In the genomic region with DNA sequence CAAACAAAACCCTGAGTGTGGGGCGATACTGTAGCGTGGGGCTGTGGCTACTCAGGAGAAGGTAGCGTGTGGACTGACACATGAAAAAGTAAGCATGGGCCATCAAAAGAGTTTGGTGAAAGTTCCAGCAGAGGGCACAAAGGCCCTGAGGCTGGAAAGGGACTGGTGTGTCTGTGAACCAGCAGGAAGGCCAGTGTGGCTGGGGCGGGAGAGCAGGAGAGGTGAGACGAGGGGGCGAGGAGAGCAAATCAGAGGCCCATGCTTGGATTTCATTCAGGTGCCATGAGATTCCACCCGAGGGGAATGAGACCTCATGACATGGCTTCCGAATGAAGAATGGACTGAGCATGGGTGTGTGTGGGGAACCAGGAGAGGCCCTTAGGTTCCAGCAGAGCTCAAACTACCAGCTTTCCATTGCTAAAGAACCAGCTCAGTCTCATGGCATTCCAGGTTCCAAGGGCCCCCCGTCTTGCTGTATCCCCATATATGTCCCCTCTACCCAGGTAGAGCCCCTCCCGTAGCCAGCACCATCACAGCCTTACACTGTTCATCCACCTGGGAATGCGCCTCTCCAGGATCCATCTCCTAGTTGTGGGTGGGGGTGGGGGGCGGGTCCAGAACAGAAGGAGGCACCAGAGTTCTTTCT, we compare ENCODE assay signal across 15 cellular contexts. TPM values are rescaled to one million over a fixed set of nuclear protein-coding genes. Genes with fewer than 3 reads are reported as not detected.
DNase-seq lines count a peak whose midpoint lies in the region; TF ChIP-seq lines count a peak whose summit lies in the region.
"Had no signal": no experiment of that assay in that cellular context is flagged by ENCODE, and none has a peak within 500 bp of the region (broad histone marks: within the 10 kb centered on the region; RNA-seq: fewer than 3 reads in every experiment).

No MANE protein-coding gene starts in this region.

- H3K4me3 ChIP-seq in mesodermal cell (ENCODE audit: extremely low read depth, insufficient read depth, low read length, poor library complexity, severe bottlenecking), result no peak overlapping the region
- H3K4me3 ChIP-seq: MG63 had no signal

- H3K27ac Mint-ChIP-seq in activated CD4-positive, alpha-beta T cell treated with anti-CD3 and anti-CD28 coated beads, Interleukin-2, amount 10 ng/mL, durations not matched to agents 24 days and 14 days, result peak overlapping the region; percentile 75
- peak overlapping the region; percentile 69 for H3K27ac Mint-ChIP-seq in activated naive CD8-positive, alpha-beta T cell treated with anti-CD3 and anti-CD28 coated beads for 36 hours
- H3K27ac Mint-ChIP-seq in type B pancreatic cell, result no peak overlapping the region

- no peaks in the 10 kb centered on the region for H3K27me3 Mint-ChIP-seq in activated CD4-positive, alpha-beta T cell treated with anti-CD3 and anti-CD28 coated beads, Interleukin-2, amount 10 ng/mL, durations not matched to agents 24 days and 14 days
- peaks cover 4% of the 10 kb centered on the region for H3K27me3 Mint-ChIP-seq in activated naive CD8-positive, alpha-beta T cell treated with anti-CD3 and anti-CD28 coated beads for 36 hours
- H3K27me3 Mint-ChIP-seq in type B pancreatic cell, result no peaks in the 10 kb centered on the region

- no peak overlapping the region for H3K4me3 Mint-ChIP-seq in activated CD4-positive, alpha-beta T cell treated with anti-CD3 and anti-CD28 coated beads, Interleukin-2, amount 10 ng/mL, durations not matched to agents 24 days and 14 days
- H3K4me3 Mint-ChIP-seq in activated naive CD8-positive, alpha-beta T cell treated with anti-CD3 and anti-CD28 coated beads for 36 hours, result peak overlapping the region; percentile 41
- H3K4me3 Mint-ChIP-seq in type B pancreatic cell, result no peak overlapping the region

- peaks cover 2% of the 10 kb centered on the region for H3K9me3 Mint-ChIP-seq in activated CD4-positive, alpha-beta T cell treated with anti-CD3 and anti-CD28 coated beads, Interleukin-2, amount 10 ng/mL, durations not matched to agents 24 days and 14 days
- no peaks in the 10 kb centered on the region for H3K9me3 Mint-ChIP-seq in activated naive CD8-positive, alpha-beta T cell treated with anti-CD3 and anti-CD28 coated beads for 36 hours
- H3K9me3 Mint-ChIP-seq in type B pancreatic cell, result no peaks in the 10 kb centered on the region

- peaks cover 67% of the 10 kb centered on the region for H3K36me3 ChIP-seq in mesodermal cell (ENCODE audit: control insufficient read depth, insufficient read depth, low read length)

- no peak for DNase-seq in activated CD4-positive, alpha-beta T cell treated with anti-CD3 and anti-CD28 coated beads, Interleukin-2, amount 10 ng/mL, durations not matched to agents 24 days and 14 days
- no peak for DNase-seq in activated CD4-positive, alpha-beta T cell treated with anti-CD3 and anti-CD28 coated beads for 4 hours
- peak; percentile 19 for DNase-seq in HT-29 (ENCODE audit: low spot score)
- no peak for DNase-seq in activated naive CD8-positive, alpha-beta T cell treated with anti-CD3 and anti-CD28 coated beads for 36 hours
- DNase-seq in NCI-H446 treated with DMSO at 0.1 percent for 48 hours (lab: John Stamatoyannopoulos, UW), result no peak
- no peak for DNase-seq in type B pancreatic cell (ENCODE audit: extremely low spot score, unreplicated experiment)
- no peak for DNase-seq in hippocampal formation (lab: John Stamatoyannopoulos, UW)
- DNase-seq: activated CD8-positive, alpha-beta memory T cell treated with anti-CD3 and anti-CD28 coated beads, Interleukin-2, amount 50 U/mL, for 48 hours; central memory CD4-positive, alpha-beta T cell; left cardiac atrium; MG63; NCI-H510A; stimulated activated naive CD4-positive, alpha-beta T cell treated with Interleukin-2 at 50 U/mL for 16 hours; T-helper 1 cell had no signal

- peaks cover 67% of the 10 kb centered on the region for H3K36me3 Mint-ChIP-seq in activated CD4-positive, alpha-beta T cell treated with anti-CD3 and anti-CD28 coated beads, Interleukin-2, amount 10 ng/mL, durations not matched to agents 24 days and 14 days (ENCODE audit: low read depth)
- peaks cover 61% of the 10 kb centered on the region for H3K36me3 Mint-ChIP-seq in activated naive CD8-positive, alpha-beta T cell treated with anti-CD3 and anti-CD28 coated beads for 36 hours
- H3K36me3 Mint-ChIP-seq in type B pancreatic cell, result peaks cover 22% of the 10 kb centered on the region

- H3K9me3 ChIP-seq in mesodermal cell (ENCODE audit: control insufficient read depth, low read length), result no peaks in the 10 kb centered on the region
- H3K9me3 ChIP-seq: MG63 had no signal

- no peak for TF ChIP-seq CTCF in type B pancreatic cell (conservative IDR thresholded peaks at IDR 0.05)

- WGBS in mesodermal cell (ENCODE audit: insufficient coverage in 2 of 2), 2 experiments, result 95 to 98% methylated on average over 8 to 10 of the region's 12 CpGs

- intact Hi-C loops in activated CD4-positive, alpha-beta T cell treated with anti-CD3 and anti-CD28 coated beads, Interleukin-2, amount 10 ng/mL, durations not matched to agents 24 days and 14 days (cut with micrococcal nuclease), result no loop called here

- H3K4me1 ChIP-seq in mesodermal cell (ENCODE audit: control insufficient read depth, insufficient read depth, low read length, poor library complexity, severe bottlenecking), result peaks cover 11% of the 10 kb centered on the region

- peak overlapping the region; percentile 41 for H3K27ac ChIP-seq in mesodermal cell (ENCODE audit: low read depth, low read length, severe bottlenecking)

- peaks cover 35% of the 10 kb centered on the region for H3K4me1 Mint-ChIP-seq in activated CD4-positive, alpha-beta T cell treated with anti-CD3 and anti-CD28 coated beads, Interleukin-2, amount 10 ng/mL, durations not matched to agents 24 days and 14 days
- H3K4me1 Mint-ChIP-seq in activated naive CD8-positive, alpha-beta T cell treated with anti-CD3 and anti-CD28 coated beads for 36 hours, result peaks cover 56% of the 10 kb centered on the region
- peaks cover 17% of the 10 kb centered on the region for H3K4me1 Mint-ChIP-seq in type B pancreatic cell (ENCODE audit: unreplicated experiment)

RNA-seq across cellular contexts. Expression of a gene that starts 31.1 kb away (rescaled TPM):
- total RNA-seq in activated CD4-positive, alpha-beta T cell treated with anti-CD3 and anti-CD28 coated beads, Interleukin-2, amount 10 ng/mL, durations not matched to agents 24 days and 14 days, result 29.6 and 38.7 TPM in 2 replicates
- not detected in 2 replicates for total RNA-seq in HT-29 (2014; rRNA removed; shearing (Covaris generic))
- 10 to 100 TPM; 34.4 to 40.2 TPM for total RNA-seq in activated naive CD8-positive, alpha-beta T cell treated with anti-CD3 and anti-CD28 coated beads for 36 hours
- 40.3 TPM for polyA plus RNA-seq in mesodermal cell (2013, experiment 1 of 2)
- polyA plus RNA-seq in mesodermal cell (2013, experiment 2 of 2), result 37.5 TPM
- 0.52 and 1.7 TPM in 2 replicates for total RNA-seq in type B pancreatic cell (ENCODE audit: low replicate concordance)

RNA-seq across cellular contexts. Expression of a gene that starts 45.5 kb away (rescaled TPM):
- 1.3 and 1.5 TPM in 2 replicates for total RNA-seq in activated CD4-positive, alpha-beta T cell treated with anti-CD3 and anti-CD28 coated beads, Interleukin-2, amount 10 ng/mL, durations not matched to agents 24 days and 14 days
- 8.0 and 12.3 TPM in 2 replicates for total RNA-seq in HT-29 (2014; rRNA removed; shearing (Covaris generic))
- 1 to 10 TPM; 1.5 to 1.7 TPM for total RNA-seq in activated naive CD8-positive, alpha-beta T cell treated with anti-CD3 and anti-CD28 coated beads for 36 hours
- polyA plus RNA-seq in mesodermal cell (2013, experiment 1 of 2), result 1.3 TPM
- polyA plus RNA-seq in mesodermal cell (2013, experiment 2 of 2), result 1.3 TPM
- 2.9 and 4.5 TPM in 2 replicates for total RNA-seq in type B pancreatic cell (ENCODE audit: low replicate concordance)

Comparison
In these comparisons a context has a peak if more than half of its experiments do, and no peak if none do; other contexts are left out.
1. RNA of a gene that starts 31.1 kb away (total RNA-seq): 34.4 to 40.2 TPM in activated naive CD8-positive, alpha-beta T cell treated with anti-CD3 and anti-CD28 coated beads for 36 hours and 29.6 to 38.7 TPM in activated CD4-positive, alpha-beta T cell treated with anti-CD3 and anti-CD28 coated beads, Interleukin-2, amount 10 ng/mL, durations not matched to agents 24 days and 14 days; 0.52 to 1.7 TPM in type B pancreatic cell and not detected in HT-29; every median in the first group is over 10 times any median in the second.